In the genomic region with DNA sequence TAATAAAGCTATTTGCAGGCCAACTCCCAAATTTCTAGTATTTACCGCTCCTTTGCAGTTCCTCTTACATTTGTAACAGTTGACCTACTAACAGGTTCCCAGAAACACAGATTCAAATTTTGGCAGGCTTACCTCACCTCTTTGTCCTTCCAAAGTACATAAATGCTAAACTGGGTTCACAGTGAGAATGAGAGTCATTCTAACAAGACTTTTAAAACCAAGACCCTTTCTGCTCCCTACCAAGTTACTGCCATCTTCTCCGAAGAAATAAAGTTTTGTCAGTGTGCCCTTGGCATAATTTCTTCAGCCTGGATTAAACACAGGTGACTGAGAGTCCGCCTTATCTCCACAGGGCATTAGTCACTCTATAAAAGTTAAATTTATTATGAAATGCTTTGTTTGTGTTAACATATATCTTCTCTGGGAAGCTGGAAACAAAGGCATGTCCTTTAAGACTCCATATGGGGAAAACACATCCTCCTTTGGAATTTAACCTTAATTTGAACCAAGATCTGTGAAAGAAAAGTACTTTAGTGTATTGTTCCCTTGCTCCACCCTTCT, we compare ENCODE assay signal across 20 cellular contexts. TPM values are rescaled to one million over a fixed set of nuclear protein-coding genes. Genes with fewer than 3 reads are reported as not detected.
DNase-seq lines count a peak whose midpoint lies in the region; ATAC-seq and TF ChIP-seq lines count a peak whose summit lies in the region.
"Had no signal": no experiment of that assay in that cellular context is flagged by ENCODE, and none has a peak within 500 bp of the region (broad histone marks: within the 10 kb centered on the region; RNA-seq: fewer than 3 reads in every experiment).

No MANE protein-coding gene starts in this region.

- 7% methylated on average over 3 of the region's 3 CpGs for WGBS in hepatocyte (ENCODE audit: low lambda C conversion rate, missing lambda C conversion rate)
- 8% methylated on average over 3 of the region's 3 CpGs for WGBS in prostate gland

- peak overlapping the region; percentile 59 for H3K4me3 ChIP-seq in PC-9
- peak overlapping the region; percentile 3 for H3K4me3 ChIP-seq in hepatocyte
- peak overlapping the region; percentile 30 to 36 for H3K4me3 ChIP-seq in prostate gland
- H3K4me3 ChIP-seq: coronary artery, esophagus muscularis mucosa, GM23248 had no signal

- H3K27me3 ChIP-seq in PC-9 (ENCODE audit: insufficient read depth, low read depth): no peaks in the 10 kb centered on the region
- H3K27me3 ChIP-seq in hepatocyte: no peaks in the 10 kb centered on the region
- H3K27me3 ChIP-seq in prostate gland (replicated peaks; ENCODE audit: insufficient read depth): no peaks in the 10 kb centered on the region

- H3F3A ChIP-seq in PC-9 (ENCODE audit: insufficient read depth, low read depth): peaks cover 23% of the 10 kb centered on the region

- no peaks in the 10 kb centered on the region for H4K20me1 ChIP-seq in PC-9 (ENCODE audit: insufficient read depth)
- H4K20me1 ChIP-seq in hepatocyte (ENCODE audit: insufficient read depth, poor library complexity, severe bottlenecking): no peaks in the 10 kb centered on the region

- no TSS peak for BruUV-seq in PC-9 (replicated peaks; lab: Mats Ljungman, UMichigan)

- H3K79me2 ChIP-seq in PC-9 (ENCODE audit: low read depth) (no peaks in the 10 kb centered on the region), hepatocyte (peaks cover 26% of the 10 kb centered on the region)

- H3K9me3 ChIP-seq in PC-9 (ENCODE audit: insufficient read depth, low read depth) (no peaks in the 10 kb centered on the region), hepatocyte (ENCODE audit: low read depth) (no peaks in the 10 kb centered on the region), prostate gland (no peaks in the 10 kb centered on the region)
- H3K9me3 ChIP-seq: esophagus muscularis mucosa had no signal

- TF ChIP-seq POLR2A in prostate gland (IDR thresholded peaks at IDR 0.05): no peak

- H3K9me2 ChIP-seq in PC-9 (ENCODE audit: insufficient read depth) (no peaks in the 10 kb centered on the region), hepatocyte (replicated peaks; ENCODE audit: insufficient read depth) (no peaks in the 10 kb centered on the region)

- H3K36me3 ChIP-seq in PC-9 (ENCODE audit: low read depth) (0 out of 2 replicates have a peak, but pooled peaks cover 8% of the 10 kb centered on the region), hepatocyte (replicated peaks; ENCODE audit: insufficient read depth, low read depth) (no peaks in the 10 kb centered on the region), prostate gland (no peaks in the 10 kb centered on the region)
- H3K36me3 ChIP-seq: esophagus muscularis mucosa had no signal

- intact Hi-C loops in PC-9 (cut with micrococcal nuclease; ENCODE audit: unreplicated experiment) (loop anchor here (1.0 to 2.0 kb wide), 2 partner anchors 13 to 24 kb away; no protein-coding TSS in a partner anchor), prostate gland (cut with DNase I) (no loop called here), head of caudate nucleus (cut with DNase I) (no loop called here)

- H3K27ac ChIP-seq in PC-9 (peak overlapping the region; percentile 92), hepatocyte (peak overlapping the region; percentile 76), prostate gland (peak overlapping the region; percentile 86 to 96)
- H3K27ac ChIP-seq: coronary artery, esophagus muscularis mucosa, GM23248 had no signal

- H3K4me1 ChIP-seq in PC-9 (replicated peaks; ENCODE audit: insufficient read depth): peaks cover 40% of the 10 kb centered on the region
- H3K4me1 ChIP-seq in hepatocyte (ENCODE audit: insufficient read depth): no peaks in the 10 kb centered on the region
- peaks cover 7% of the 10 kb centered on the region for H3K4me1 ChIP-seq in prostate gland (replicated peaks)
- H3K4me1 ChIP-seq: esophagus muscularis mucosa had no signal

- CTCF ChIA-PET in PC-9 (lab: Charles Lee): no interaction called here

- H2AFZ ChIP-seq in PC-9 (no peak overlapping the region), hepatocyte (no peak overlapping the region)
- H2AFZ ChIP-seq: GM23248 had no signal

- no peak for ATAC-seq in GM18909 (IDR thresholded peaks at IDR 0.05; ENCODE audit: poor library complexity, unreplicated experiment)
- no peak for ATAC-seq in HG03432 (IDR thresholded peaks at IDR 0.05; ENCODE audit: unreplicated experiment)
- ATAC-seq: activated T-cell treated with anti-CD3 and anti-CD28 coated beads, Interleukin-2, amount 50 U/mL, for 72 hours; Right ventricle myocardium inferior; stimulated activated naive CD8-positive, alpha-beta T cell treated with anti-CD3 and anti-CD28 coated beads, Interleukin-15, amount 100 ng/mL, for 72 hours had no signal

- DNase-seq in H4 (ENCODE audit: low spot score) (peak; percentile 30), PC-9 (peak in 1 of 2 experiments; percentile 96), hepatocyte (ENCODE audit: low spot score) (peak; percentile 25), prostate gland (ENCODE audit: low spot score) (peak; percentile 80), head of caudate nucleus (no peak)
- no peak for DNase-seq in activated CD8-positive, alpha-beta memory T cell treated with anti-CD3 and anti-CD28 coated beads, Interleukin-2, amount 50 U/mL, for 48 hours
- DNase-seq: activated CD4-positive, alpha-beta T cell treated with anti-CD3 and anti-CD28 coated beads, Interleukin-2, amount 50 U/mL, for 48 hours; activated T-cell treated with anti-CD3 and anti-CD28 coated beads, Interleukin-2, amount 50 U/mL, for 72 hours; GM23248; hippocampal formation; NCI-H1694 treated with DMSO at 0.1 percent for 48 hours; NCI-H524; stimulated activated naive CD8-positive, alpha-beta T cell treated with anti-CD3 and anti-CD28 coated beads, Interleukin-15, amount 100 ng/mL, for 72 hours; T-helper 9 cell had no signal

- TF ChIP-seq CTCF in PC-9 (conservative IDR thresholded peaks at IDR 0.05) (no peak), hepatocyte (IDR thresholded peaks at IDR 0.05; ENCODE audit: poor library complexity) (no peak), prostate gland (IDR thresholded peaks at IDR 0.05) (no peak)

- H3K4me2 ChIP-seq in PC-9 (peak overlapping the region; percentile 82), hepatocyte (peak overlapping the region; percentile 58)

- POLR2A ChIA-PET in PC-9 (lab: Charles Lee; ENCODE audit: unreplicated experiment): interaction anchor here (0.6 kb wide), 1 partner anchor 23 kb away, joined by 23 read pairs; no protein-coding TSS in a partner anchor

RNA-seq across cellular contexts. Expression of a gene that starts 28.2 kb away (rescaled TPM):
- total RNA-seq in H4 (2014; rRNA removed; shearing (Covaris generic)): 3.1 and 5.3 TPM in 2 replicates
- total RNA-seq in PC-9 (2021): 35.4 and 42.6 TPM in 2 replicates
- 87.9 and 89.2 TPM in 2 replicates for total RNA-seq in hepatocyte
- 75.3 and 85.7 TPM in 2 replicates for polyA plus RNA-seq in hepatocyte
- total RNA-seq in prostate gland: 100 to 1,000 TPM; 186 to 656 TPM
- total RNA-seq: GM23248, Right ventricle myocardium inferior, skeletal muscle tissue had no signal

RNA-seq across cellular contexts. Expression of a gene that starts 28.5 kb away (rescaled TPM):
- 0.02 and 0.29 TPM in 2 replicates for total RNA-seq in H4 (2014; rRNA removed; shearing (Covaris generic))
- total RNA-seq in PC-9 (2021) (4.7 and 5.2 TPM in 2 replicates), hepatocyte (20.1 and 20.8 TPM in 2 replicates), prostate gland (10 to 100 TPM; 88.2 to 89.8 TPM)
- 6.4 and 8.8 TPM in 2 replicates for polyA plus RNA-seq in hepatocyte
- total RNA-seq: activated T-cell treated with anti-CD3 and anti-CD28 coated beads, Interleukin-2, amount 50 U/mL, for 72 hours; esophagus muscularis mucosa; GM23248; Right ventricle myocardium inferior had no signal
- polyA plus RNA-seq: GM23248 had no signal

Comparison
In these comparisons a context has a peak if more than half of its experiments do, and no peak if none do; other contexts are left out.
1. DNase-seq: peak in H4 (single experiment), hepatocyte (single experiment) and prostate gland (single experiment); none in activated CD8-positive, alpha-beta memory T cell treated with anti-CD3 and anti-CD28 coated beads, Interleukin-2, amount 50 U/mL, for 48 hours (single experiment) and head of caudate nucleus (0 of 42).
2. H3K4me3 ChIP-seq: peak in every context shown above with its lines; median percentile 59 in PC-9; 33 in prostate gland; 3 in hepatocyte.
3. Peak in every context shown above with its lines, with median percentiles within 50 percentile points of each other: H3K27ac ChIP-seq.